In genomic region chr11:31817054-31817620, GRCh38 we compare ENCODE assay signal across 8 cellular contexts. TPM values are rescaled to one million over a fixed set of nuclear protein-coding genes. Genes with fewer than 3 reads are reported as not detected.
DNase-seq lines count a peak whose midpoint lies in the region; ATAC-seq and TF ChIP-seq lines count a peak whose summit lies in the region.
"Had no signal": no experiment of that assay in that cellular context is flagged by ENCODE, and none has a peak within 500 bp of the region (broad histone marks: within the 10 kb centered on the region; RNA-seq: fewer than 3 reads in every experiment).

No MANE protein-coding gene starts in this region.

- H3K9ac ChIP-seq in HUES64 (ENCODE audit: low read depth, low read length) (no peak overlapping the region), colonic mucosa (ENCODE audit: low read depth in 2 of 2, low read length in 2 of 2) (no peak overlapping the region), neuronal stem cell (ENCODE audit: low read depth, low read length, poor library complexity) (peak overlapping the region; percentile 24)

- H2AK5ac ChIP-seq in neuronal stem cell (ENCODE audit: low read depth, low read length): no peak overlapping the region

- peak overlapping the region; percentile 98 for H3K4me2 ChIP-seq in neuronal stem cell (ENCODE audit: insufficient read depth, low read length, poor library complexity, severe bottlenecking)

- TF ChIP-seq CTCF in colonic mucosa (IDR thresholded peaks at IDR 0.05): no peak

- H2BK12ac ChIP-seq in neuronal stem cell (ENCODE audit: low read length): no peak overlapping the region

- H3K18ac ChIP-seq in neuronal stem cell (ENCODE audit: low read length): peak overlapping the region; percentile 94

- intact Hi-C loops in colonic mucosa (cut with DNase I): no loop called here
- intact Hi-C loops in sciatic nerve (cut with DNase I): no loop called here

- H3K27ac ChIP-seq in HUES64 (ENCODE audit: low read depth, low read length): no peak overlapping the region
- no peak overlapping the region for H3K27ac ChIP-seq in colonic mucosa
- no peak overlapping the region for H3K27ac ChIP-seq in neuronal stem cell (replicated peaks; ENCODE audit: low read length)

- no peaks in the 10 kb centered on the region for H3K79me1 ChIP-seq in neuronal stem cell (ENCODE audit: low read depth, low read length)

- DNase-seq in Daoy (ENCODE audit: low read depth) (peak; percentile 37), colonic mucosa (no peak), neuronal stem cell (ENCODE audit: low spot score) (peak; percentile 61), HPDE6-E6E7 (ENCODE audit: extremely low spot score) (no peak), sciatic nerve (ENCODE audit: low spot score) (no peak)
- DNase-seq: NCI-H446 treated with DMSO at 0.1 percent for 48 hours had no signal

- H2BK5ac ChIP-seq in neuronal stem cell (ENCODE audit: low read length): no peak overlapping the region

- no peak overlapping the region for H4K8ac ChIP-seq in neuronal stem cell (ENCODE audit: low read depth, low read length)

- H3K27me3 ChIP-seq in HUES64 (ENCODE audit: insufficient read depth, low read length): peaks cover 100% of the 10 kb centered on the region
- H3K27me3 ChIP-seq in colonic mucosa: peaks cover 97% of the 10 kb centered on the region
- peaks cover 37 to 81% (median 77%) of the 10 kb centered on the region in 3 experiments for H3K27me3 ChIP-seq in neuronal stem cell (ENCODE audit: control insufficient read depth in 3 of 3, insufficient read depth in 3 of 3, low read depth in 1 of 3, low read length in 3 of 3)

- under 1% methylated on average over 48 of the region's 48 CpGs for WGBS in HUES64
- WGBS in neuronal stem cell (ENCODE audit: extremely low coverage in 2 of 2, insufficient read length in 2 of 2, insufficient replicate concordance in 1 of 2), 2 donors: no CpG with 5 or more reads among the region's 48 CpGs

- H2AFZ ChIP-seq in neuronal stem cell (ENCODE audit: low read length): peak overlapping the region; percentile 86

- H3K4me3 ChIP-seq in HUES64 (ENCODE audit: low read length): peak overlapping the region; percentile 47
- peak overlapping the region; percentile 14 for H3K4me3 ChIP-seq in colonic mucosa
- peak overlapping the region; percentile 59 to 73 for H3K4me3 ChIP-seq in neuronal stem cell (ENCODE audit: low read length in 2 of 2)

- no peak overlapping the region for H3K14ac ChIP-seq in neuronal stem cell (ENCODE audit: low read length)

- H3K4me1 ChIP-seq in HUES64 (ENCODE audit: insufficient read depth, low read length): peaks cover 53% of the 10 kb centered on the region
- H3K4me1 ChIP-seq in colonic mucosa: peaks cover 25% of the 10 kb centered on the region
- peaks cover 27 to 29% of the 10 kb centered on the region in 2 donors for H3K4me1 ChIP-seq in neuronal stem cell (ENCODE audit: control insufficient read depth in 2 of 2, insufficient read depth in 1 of 2, low read depth in 1 of 2, low read length in 2 of 2)

- no peak overlapping the region for H3K23ac ChIP-seq in neuronal stem cell (ENCODE audit: low read depth, low read length, poor library complexity)

- H3K36me3 ChIP-seq in HUES64 (ENCODE audit: insufficient read depth, low read length) (no peaks in the 10 kb centered on the region), colonic mucosa (no peaks in the 10 kb centered on the region), neuronal stem cell (replicated peaks in 1 of 2; ENCODE audit: control insufficient read depth in 2 of 2, insufficient read depth in 2 of 2, low read length in 2 of 2) (no peaks in the 10 kb centered on the region)

- ATAC-seq in sciatic nerve (no peak), GM19397 (IDR thresholded peaks at IDR 0.05; ENCODE audit: unreplicated experiment) (no peak)

- peak overlapping the region; percentile 26 for H2BK15ac ChIP-seq in neuronal stem cell (ENCODE audit: low read length)

- no peak overlapping the region for H4K91ac ChIP-seq in neuronal stem cell (ENCODE audit: low read depth, low read length, poor library complexity)

- H3K9me3 ChIP-seq in HUES64 (ENCODE audit: insufficient read depth, low read depth, low read length): no peaks in the 10 kb centered on the region
- H3K9me3 ChIP-seq in colonic mucosa: no peaks in the 10 kb centered on the region
- H3K9me3 ChIP-seq in neuronal stem cell (replicated peaks in 1 of 2; ENCODE audit: control insufficient read depth in 2 of 2, insufficient read depth in 1 of 2, low read depth in 1 of 2, low read length in 2 of 2): no peaks in the 10 kb centered on the region

- no peak overlapping the region for H3K4ac ChIP-seq in neuronal stem cell (ENCODE audit: low read length)

- peak overlapping the region; percentile 88 for H2BK120ac ChIP-seq in neuronal stem cell (ENCODE audit: low read depth, low read length)

RNA-seq across cellular contexts. Expression of gene PAX6, which starts 6.0 kb away (rescaled TPM):
- total RNA-seq in Daoy (2014; rRNA removed; shearing (Covaris generic)): 9.6 and 17.3 TPM in 2 replicates
- 2.2 TPM for polyA plus RNA-seq in HUES64 (2013, experiment 1 of 2)
- 5.3 TPM for polyA plus RNA-seq in HUES64 (2013, experiment 2 of 2)
- total RNA-seq in colonic mucosa (1 to 10 TPM; 1.1 to 1.6 TPM), sciatic nerve (not detected)
- 254 TPM for polyA plus RNA-seq in neuronal stem cell (2013, experiment 1 of 2)
- polyA plus RNA-seq in neuronal stem cell (2013, experiment 2 of 2): 259 TPM

Comparison
In these comparisons a context has a peak if more than half of its experiments do, and no peak if none do; other contexts are left out.
1. DNase-seq: peak in Daoy (single experiment) and neuronal stem cell (single experiment); none in colonic mucosa (single experiment), HPDE6-E6E7 (single experiment) and sciatic nerve (single experiment).
2. H3K4me3 ChIP-seq: peak in every context shown above with its lines; median percentile 66 in neuronal stem cell; 47 in HUES64; 14 in colonic mucosa.